In the genomic region with DNA sequence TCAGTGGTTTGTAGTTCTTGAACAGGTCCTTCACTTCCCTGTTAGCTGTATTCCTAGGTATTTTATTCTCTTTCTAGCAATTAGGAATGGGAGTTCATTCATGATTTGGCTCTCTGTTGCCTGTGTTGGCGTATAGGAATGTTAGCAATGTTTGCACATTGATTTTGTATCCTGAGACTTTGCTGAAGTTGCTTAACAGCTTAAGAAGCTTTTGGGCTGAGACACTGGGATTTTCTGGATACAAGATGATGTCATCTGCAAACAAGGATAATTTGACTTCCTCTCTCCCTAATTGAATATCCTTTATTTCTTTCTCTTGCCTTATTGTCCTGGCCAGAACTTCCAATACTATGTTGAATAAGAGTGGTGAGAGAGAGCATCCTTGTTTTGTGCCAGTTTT, we compare ENCODE assay signal across 8 cellular contexts.
DNase-seq lines count a peak whose midpoint lies in the region; ATAC-seq, FAIRE-seq and TF ChIP-seq lines count a peak whose summit lies in the region.
"Not testable (repeated sequence)": the region's sequence is repeated elsewhere in the genome, so short reads cannot be mapped to it uniquely, and the experiment has no call there.

No MANE protein-coding gene starts in this region.

- peaks cover 14% of the 10 kb centered on the region for H3K4me1 ChIP-seq in astrocyte (ENCODE audit: insufficient read depth, low read length)
- not testable (repeated sequence) for H3K4me1 ChIP-seq in HepG2 (ENCODE audit: insufficient read depth, low read length)

- TF ChIP-seq CTCF in AG10803 (conservative IDR thresholded peaks at IDR 0.05; ENCODE audit: low read length); astrocyte (IDR thresholded peaks at IDR 0.05; ENCODE audit: insufficient read depth, low read depth, low read length); HepG2 (CRISPR knock-in tag; IDR thresholded peaks at IDR 0.05); retinal pigment epithelial cell (conservative IDR thresholded peaks at IDR 0.05; ENCODE audit: low read depth, low read length): not testable (repeated sequence)

- H3K4me3 Mint-ChIP-seq in astrocyte (ENCODE audit: unreplicated experiment) = not testable (repeated sequence)

- H3K27me3 Mint-ChIP-seq in astrocyte (ENCODE audit: low read depth, unreplicated experiment) = not testable (repeated sequence)

- in situ Hi-C loops in HepG2 (cut with HindIII; ENCODE audit: extremely low pct_ligation_motif_present, low pct_unique_long_range_greater_than_20kb) = not testable (repeated sequence)

- WGBS in HepG2 (ENCODE audit: low lambda C conversion rate) = 6% methylated on average over 1 of the region's 1 CpG

- H3K4me1 Mint-ChIP-seq in astrocyte (ENCODE audit: low read depth, unreplicated experiment) = peaks cover 31% of the 10 kb centered on the region

- H3K9ac ChIP-seq in astrocyte (ENCODE audit: low read length); HepG2 (ENCODE audit: insufficient read depth, low read depth, low read length): not testable (repeated sequence)

- H4K20me1 ChIP-seq in astrocyte (ENCODE audit: insufficient read depth, low read length); HepG2 (ENCODE audit: insufficient read depth, low read length): not testable (repeated sequence)

- not testable (repeated sequence) for H3K27ac ChIP-seq in astrocyte (ENCODE audit: low read depth, low read length); HepG2 (ENCODE audit: extremely low read length, insufficient read depth, low read length)

- not testable (repeated sequence) for H3K9me3 ChIP-seq in astrocyte (ENCODE audit: insufficient read depth, low read depth, low read length); HepG2 (ENCODE audit: low read length)

- not testable (repeated sequence) for TF ChIP-seq RAD21 in HepG2 (CRISPR knock-in tag; IDR thresholded peaks at IDR 0.05)

- CTCF ChIA-PET in HepG2 (lab: Yijun Ruan, JAX; ENCODE audit: low intra/inter-chr PET ratio, low total read pairs) = not testable (repeated sequence)

- TF ChIP-seq EP300 in HepG2 (IDR thresholded peaks at IDR 0.05; ENCODE audit: low read depth in 2 of 2, low read length in 2 of 2); HepG2 (CRISPR knock-in tag; IDR thresholded peaks at IDR 0.05; ENCODE audit: borderline replicate concordance): not testable (repeated sequence)

- intact Hi-C loops in HepG2 (cut with micrococcal nuclease; ENCODE audit: unreplicated experiment) = not testable (repeated sequence)

- peak; percentile 82 for FAIRE-seq in astrocyte (lab: Jason Lieb, UNC)
- not testable (repeated sequence) for FAIRE-seq in HepG2 (lab: Jason Lieb, UNC)

- peak overlapping the region; percentile 8 for H3K4me2 ChIP-seq in astrocyte (ENCODE audit: low read length)
- not testable (repeated sequence) for H3K4me2 ChIP-seq in HepG2 (ENCODE audit: low read depth, low read length)

- peak overlapping the region; percentile 86 for H3K27ac Mint-ChIP-seq in astrocyte (ENCODE audit: unreplicated experiment)

- H3K36me3 Mint-ChIP-seq in astrocyte (ENCODE audit: low read depth, unreplicated experiment) = not testable (repeated sequence)

- DNase-seq in AG10803 (ENCODE audit: low read depth) (peak; percentile 91), GM03348 (ENCODE audit: low spot score) (peak; percentile 27), LHCN-M2 (ENCODE audit: low read depth) (peak; percentile 37), astrocyte (ENCODE audit: low read depth) (peak; percentile 89), dedifferentiated amniotic fluid mesenchymal stem cell (ENCODE audit: extremely low spot score) (peak; percentile 76), fibroblast of peridontal ligament (ENCODE audit: extremely low read depth) (peak; percentile 94), retinal pigment epithelial cell (ENCODE audit: low read depth) (peak; percentile 56)
- not testable (repeated sequence) for DNase-seq in HepG2 (ENCODE audit: low spot score)

- H3K4me3 ChIP-seq in AG10803 (ENCODE audit: low read length); astrocyte (ENCODE audit: insufficient read depth, low read depth, low read length); HepG2 (replicated peaks in 1 of 3; ENCODE audit: insufficient read depth in 1 of 3, low read depth in 2 of 3, low read length in 3 of 3); retinal pigment epithelial cell (ENCODE audit: low read length): not testable (repeated sequence)

- not testable (repeated sequence) for ATAC-seq in HepG2

- not testable (repeated sequence) for H3K36me3 ChIP-seq in astrocyte (ENCODE audit: insufficient read depth, low read length); HepG2 (replicated peaks in 1 of 2; ENCODE audit: control insufficient read depth in 1 of 2, insufficient read depth in 2 of 2, low read length in 2 of 2)

- not testable (repeated sequence) for TF ChIP-seq POLR2A in HepG2 (IDR thresholded peaks at IDR 0.05; ENCODE audit: insufficient read depth in 1 of 2, low read depth in 2 of 2, low read length in 2 of 2)

- not testable (repeated sequence) for BruUV-seq in HepG2 (replicated peaks; lab: Mats Ljungman, UMichigan)

- not testable (repeated sequence) for H2AFZ ChIP-seq in astrocyte (ENCODE audit: low read depth, low read length); HepG2 (ENCODE audit: low read length)

- not testable (repeated sequence) for H3K27me3 ChIP-seq in astrocyte (ENCODE audit: insufficient read depth, low read length); HepG2 (ENCODE audit: control insufficient read depth in 1 of 2, insufficient read depth in 2 of 2, low read length in 2 of 2)

- not testable (repeated sequence) for H3K79me2 ChIP-seq in astrocyte (ENCODE audit: insufficient read depth, low read length); HepG2 (ENCODE audit: insufficient read depth, low read length)

- not testable (repeated sequence) for H3K9me3 Mint-ChIP-seq in astrocyte (ENCODE audit: unreplicated experiment)

- POLR2A ChIA-PET in HepG2 (lab: Yijun Ruan, JAX) = not testable (repeated sequence)

TF ChIP-seq in HepG2, 621 proteins besides CTCF, POLR2A, EP300 and RAD21:
- peak; percentile 68 for TF ChIP-seq ATF7 (IDR thresholded peaks at IDR 0.05)
- not testable (repeated sequence) for TF ChIP-seq ATF7 (CRISPR knock-in tag; IDR thresholded peaks at IDR 0.05)
